11 cellular contexts compared by ENCODE assay signal in genomic region chr9:129981180-129981907, GRCh38.
A peak's percentile ranks its signal among the peaks of the same experiment; 100 is the strongest.
DNase-seq lines count a peak whose midpoint lies in the region; ATAC-seq, FAIRE-seq and TF ChIP-seq lines count a peak whose summit lies in the region.
"Had no signal": no experiment of that assay in that cellular context is flagged by ENCODE, and none has a peak within 500 bp of the region (broad histone marks: within the 10 kb centered on the region; RNA-seq: fewer than 3 reads in every experiment).

No MANE protein-coding gene starts in this region.

- H3K9me3 ChIP-seq in HepG2 (ENCODE audit: low read length): no peaks in the 10 kb centered on the region
- H3K9me3 ChIP-seq: pancreas had no signal

- peaks cover 9% of the 10 kb centered on the region; the same call in 1 of the 2 replicates for H3K4me1 ChIP-seq in HepG2 (ENCODE audit: insufficient read depth, low read length)
- H3K4me1 ChIP-seq: pancreas had no signal

- H3K4me3 ChIP-seq in HepG2 (replicated peaks in 1 of 3; ENCODE audit: insufficient read depth in 1 of 3, low read depth in 2 of 3, low read length in 3 of 3): no peak overlapping the region
- H3K4me3 ChIP-seq: pancreas had no signal

- H3K4me1 Mint-ChIP-seq in activated CD4-positive, alpha-beta T cell treated with anti-CD3 and anti-CD28 coated beads for 36 hours: peaks cover 55% of the 10 kb centered on the region

- intact Hi-C loops in activated CD4-positive, alpha-beta T cell treated with anti-CD3 and anti-CD28 coated beads for 36 hours (cut with DNase I, micrococcal nuclease): no loop called here
- intact Hi-C loops in HepG2 (cut with micrococcal nuclease; ENCODE audit: unreplicated experiment): no loop called here

- CTCF ChIA-PET in activated CD4-positive, alpha-beta T cell treated with anti-CD3 and anti-CD28 coated beads for 36 hours (lab: Charles Lee): no interaction called here
- CTCF ChIA-PET in HepG2 (lab: Yijun Ruan, JAX; ENCODE audit: low intra/inter-chr PET ratio, low total read pairs): no interaction called here

- no peak overlapping the region for H3K4me2 ChIP-seq in HepG2 (ENCODE audit: low read depth, low read length)

- no peak for TF ChIP-seq CTCF in HepG2 (CRISPR knock-in tag; IDR thresholded peaks at IDR 0.05)

- H3K79me2 ChIP-seq in HepG2 (ENCODE audit: insufficient read depth, low read length): peaks cover 2% of the 10 kb centered on the region

- TF ChIP-seq EP300 in HepG2 (IDR thresholded peaks at IDR 0.05; ENCODE audit: low read depth in 2 of 2, low read length in 2 of 2) (no peak), HepG2 (CRISPR knock-in tag; IDR thresholded peaks at IDR 0.05; ENCODE audit: borderline replicate concordance) (no peak)

- no peak for DNase-seq in activated CD4-positive, alpha-beta T cell treated with anti-CD3 and anti-CD28 coated beads for 36 hours
- no peak for DNase-seq in activated CD4-positive, alpha-beta T cell treated with anti-CD3 and anti-CD28 coated beads for 48 hours
- peak; percentile 91 for DNase-seq in dermis blood vessel endothelial cell
- peak; percentile 38 for DNase-seq in HepG2 (ENCODE audit: low spot score)
- peak; percentile 79 for DNase-seq in superior temporal gyrus (ENCODE audit: extremely low spot score)
- DNase-seq in NCI-H774 (lab: John Stamatoyannopoulos, UW): no peak
- DNase-seq: pancreas, SHP77 treated with DMSO at 0.1 percent for 48 hours had no signal

- BruUV-seq in HepG2 (replicated peaks; lab: Mats Ljungman, UMichigan): no TSS peak

- no peak overlapping the region for H2AFZ ChIP-seq in HepG2 (ENCODE audit: low read length)

- FAIRE-seq in HepG2 (lab: Jason Lieb, UNC): no peak
- FAIRE-seq: pancreas had no signal

- no peak overlapping the region for H3K9ac ChIP-seq in HepG2 (ENCODE audit: insufficient read depth, low read depth, low read length)

- 80% methylated on average over 12 of the region's 15 CpGs for WGBS in HepG2 (ENCODE audit: low lambda C conversion rate)

- peaks cover 66% of the 10 kb centered on the region for H3K36me3 Mint-ChIP-seq in activated CD4-positive, alpha-beta T cell treated with anti-CD3 and anti-CD28 coated beads for 36 hours (ENCODE audit: low read depth)

- H3K27me3 Mint-ChIP-seq in activated CD4-positive, alpha-beta T cell treated with anti-CD3 and anti-CD28 coated beads for 36 hours: no peaks in the 10 kb centered on the region

- POLR2A ChIA-PET in activated CD4-positive, alpha-beta T cell treated with anti-CD3 and anti-CD28 coated beads for 36 hours (lab: Charles Lee): no interaction called here
- POLR2A ChIA-PET in HepG2 (lab: Yijun Ruan, JAX): no interaction called here

- peak overlapping the region; percentile 58 for H3K27ac Mint-ChIP-seq in activated CD4-positive, alpha-beta T cell treated with anti-CD3 and anti-CD28 coated beads for 36 hours

- H3K27me3 ChIP-seq in HepG2 (ENCODE audit: control insufficient read depth in 1 of 2, insufficient read depth in 2 of 2, low read length in 2 of 2): no peaks in the 10 kb centered on the region
- H3K27me3 ChIP-seq: pancreas had no signal

- no peak for TF ChIP-seq POLR2A in HepG2 (IDR thresholded peaks at IDR 0.05; ENCODE audit: insufficient read depth in 1 of 2, low read depth in 2 of 2, low read length in 2 of 2)

- H3K9me3 Mint-ChIP-seq in activated CD4-positive, alpha-beta T cell treated with anti-CD3 and anti-CD28 coated beads for 36 hours (ENCODE audit: low read depth): peaks cover 4% of the 10 kb centered on the region

- peaks cover 3 to 18% of the 10 kb centered on the region in 2 experiments; a peak in 3 of 5 replicates for H3K36me3 ChIP-seq in HepG2 (replicated peaks in 1 of 2; ENCODE audit: control insufficient read depth in 1 of 2, insufficient read depth in 2 of 2, low read length in 2 of 2)
- H3K36me3 ChIP-seq: pancreas had no signal

- in situ Hi-C loops in HepG2 (cut with HindIII; ENCODE audit: extremely low pct_ligation_motif_present, low pct_unique_long_range_greater_than_20kb): no loop called here

- no peak overlapping the region for H3K4me3 Mint-ChIP-seq in activated CD4-positive, alpha-beta T cell treated with anti-CD3 and anti-CD28 coated beads for 36 hours

- H4K20me1 ChIP-seq in HepG2 (ENCODE audit: insufficient read depth, low read length): no peaks in the 10 kb centered on the region

- H3K27ac ChIP-seq in HepG2 (ENCODE audit: extremely low read length, insufficient read depth, low read length): no peak overlapping the region
- H3K27ac ChIP-seq: 22Rv1, pancreas had no signal

- no peak for TF ChIP-seq RAD21 in HepG2 (CRISPR knock-in tag; IDR thresholded peaks at IDR 0.05)

- no peak for ATAC-seq in activated CD4-positive, alpha-beta T cell treated with anti-CD3 and anti-CD28 coated beads for 36 hours
- ATAC-seq in HepG2 (no peak; the same call in 2 of the 3 replicates), GM18870 (IDR thresholded peaks at IDR 0.05; ENCODE audit: unreplicated experiment) (no peak), HG02798 (IDR thresholded peaks at IDR 0.05; ENCODE audit: poor library complexity, unreplicated experiment) (no peak)

TF ChIP-seq in HepG2, 621 proteins besides CTCF, POLR2A, EP300 and RAD21:
- no peak for TF ChIP-seq ZFP37 (CRISPR knock-in tag; IDR thresholded peaks at IDR 0.05; ENCODE audit: borderline replicate concordance)
- TF ChIP-seq HNRNPH1 (optimal IDR thresholded peaks at IDR 0.05; ENCODE audit: low read depth, low read length): no peak

Comparison
In these comparisons a context has a peak if more than half of its experiments do, and no peak if none do; other contexts are left out.
1. DNase-seq: peak in dermis blood vessel endothelial cell (single experiment), HepG2 (single experiment) and superior temporal gyrus (single experiment); none in activated CD4-positive, alpha-beta T cell treated with anti-CD3 and anti-CD28 coated beads for 36 hours (single experiment), activated CD4-positive, alpha-beta T cell treated with anti-CD3 and anti-CD28 coated beads for 48 hours (single experiment) and NCI-H774 (single experiment).